18 cellular contexts compared by ENCODE assay signal in the genomic region with DNA sequence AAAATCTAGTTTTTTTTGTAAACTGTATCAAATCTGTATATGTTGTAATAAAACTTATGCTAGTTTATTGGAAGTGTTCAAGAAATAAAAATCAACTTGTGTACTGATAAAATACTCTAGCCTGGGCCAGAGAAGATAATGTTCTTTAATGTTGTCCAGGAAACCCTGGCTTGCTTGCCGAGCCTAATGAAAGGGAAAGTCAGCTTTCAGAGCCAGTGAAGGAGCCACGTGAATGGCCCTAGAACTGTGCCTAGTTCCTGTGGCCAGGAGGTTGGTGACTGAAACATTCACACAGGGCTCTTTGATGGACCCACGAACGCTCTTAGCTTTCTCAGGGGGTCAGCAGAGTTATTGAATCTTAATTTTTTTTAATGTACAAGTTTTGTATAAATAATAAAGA.
"Had no signal": no experiment of that assay in that cellular context is flagged by ENCODE, and none has a peak within 500 bp of the region (broad histone marks: within the 10 kb centered on the region; RNA-seq: fewer than 3 reads in every experiment).

No MANE protein-coding gene starts in this region.

- H3K4me3 Mint-ChIP-seq: naive thymus-derived CD8-positive, alpha-beta T cell had no signal

- H3K36me3 ChIP-seq: uterus had no signal

- H3K9me3 Mint-ChIP-seq: activated naive CD4-positive, alpha-beta T cell treated with anti-CD3 and anti-CD28 coated beads, Interleukin-2, amount 50 U/mL, for 72 hours; naive thymus-derived CD8-positive, alpha-beta T cell had no signal

- H3K9me3 ChIP-seq: heart right ventricle, mucosa of descending colon, tibial artery, uterus had no signal

- H3K4me1 ChIP-seq: foreskin keratinocyte, tibial artery, uterus had no signal

- H3K4me3 ChIP-seq: heart right ventricle, lung, mucosa of descending colon, tibial artery, uterus had no signal

- DNase-seq: activated CD4-positive, alpha-beta T cell treated with anti-CD3 and anti-CD28 coated beads, Interleukin-2, amount 50 U/mL, for 1 hour; activated effector memory CD4-positive, alpha-beta T cell treated with anti-CD3 and anti-CD28 coated beads, Interleukin-2, amount 50 U/mL, for 16 hours; activated T-cell treated with anti-CD3 and anti-CD28 coated beads, Interleukin-2, amount 50 U/mL, for 1 hour; amniotic stem cell; brain microvascular endothelial cell; foreskin keratinocyte; heart right ventricle; mucosa of descending colon; naive thymus-derived CD8-positive, alpha-beta T cell; stimulated activated CD4-positive, alpha-beta T cell treated with anti-CD3 and anti-CD28 coated beads, Interleukin-2, amount 100 ng/mL, for 48 hours; stimulated activated naive CD8-positive, alpha-beta T cell treated with anti-CD3 and anti-CD28 coated beads, Interleukin-15, Interleukin-2, amounts not matched to agents 100 U/mL and 50 U/mL, for 24 hours; T-helper 2 cell; tibial artery; uterus had no signal

- H3K27me3 ChIP-seq: brain microvascular endothelial cell, foreskin keratinocyte, heart right ventricle, tibial artery, uterus had no signal

- H3K27ac ChIP-seq: brain microvascular endothelial cell, foreskin keratinocyte, heart right ventricle, tibial artery, uterus had no signal

- H3K27me3 Mint-ChIP-seq: naive thymus-derived CD8-positive, alpha-beta T cell had no signal

- FAIRE-seq: endothelial cell of umbilical vein, TTC549 had no signal

- ATAC-seq: activated naive CD4-positive, alpha-beta T cell treated with anti-CD3 and anti-CD28 coated beads, Interleukin-2, amount 50 U/mL, for 72 hours; foreskin keratinocyte; heart right ventricle; mucosa of descending colon; naive thymus-derived CD8-positive, alpha-beta T cell; stimulated activated naive CD8-positive, alpha-beta T cell treated with anti-CD3 and anti-CD28 coated beads, Interleukin-15, Interleukin-2, amounts not matched to agents 100 U/mL and 50 U/mL, for 24 hours had no signal
